ENCODE assay signal across 12 cellular contexts in the genomic region with DNA sequence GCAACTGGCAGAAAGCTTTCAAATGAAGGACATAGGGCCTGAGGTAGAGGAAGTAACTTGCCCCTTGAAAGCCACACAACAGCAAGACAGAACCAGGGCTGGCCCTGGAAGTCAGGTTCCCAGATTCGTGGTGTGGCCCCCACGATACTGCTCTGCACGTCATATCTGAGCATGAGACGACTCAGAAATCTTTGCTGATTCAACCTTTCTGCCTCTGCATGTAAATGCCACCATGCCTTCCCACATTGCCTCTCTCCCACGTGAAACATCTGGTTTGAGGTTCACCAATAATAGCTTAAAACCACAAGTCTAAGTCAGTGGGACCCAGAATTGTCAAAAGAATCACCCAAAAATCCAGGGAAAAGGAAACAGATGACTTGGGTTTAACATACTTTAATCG.
A peak's percentile ranks its signal among the peaks of the same experiment; 100 is the strongest.
DNase-seq lines count a peak whose midpoint lies in the region; ATAC-seq and TF ChIP-seq lines count a peak whose summit lies in the region.
"Had no signal": no experiment of that assay in that cellular context is flagged by ENCODE, and none has a peak within 500 bp of the region (broad histone marks: within the 10 kb centered on the region; RNA-seq: fewer than 3 reads in every experiment).

No MANE protein-coding gene starts in this region.

- H4K20me1 ChIP-seq in SK-N-SH (ENCODE audit: insufficient read depth) = no peaks in the 10 kb centered on the region

- WGBS in SK-N-SH (ENCODE audit: low lambda C conversion rate) = 62% methylated on average over 6 of the region's 6 CpGs

- H3K27me3 Mint-ChIP-seq in T-cell (no peaks in the 10 kb centered on the region), progenitor cell of endocrine pancreas (peaks cover 3% of the 10 kb centered on the region)

- no peaks in the 10 kb centered on the region for H3F3A ChIP-seq in SK-N-SH (replicated peaks; ENCODE audit: insufficient read depth)

- no peak overlapping the region for H3K4me2 ChIP-seq in SK-N-SH

- CTCF ChIA-PET in T-cell (lab: Charles Lee) (no interaction called here), SK-N-SH (lab: Yijun Ruan, JAX) (no interaction called here)

- H3K4me1 Mint-ChIP-seq in T-cell (peaks cover 99 to 100% (median 100%) of the 10 kb centered on the region in 3 donors), progenitor cell of endocrine pancreas (ENCODE audit: low read depth) (no peaks in the 10 kb centered on the region)

- no peak overlapping the region for H2AFZ ChIP-seq in SK-N-SH (ENCODE audit: low read depth)

- H3K27ac ChIP-seq in SK-N-SH (ENCODE audit: low read depth in 2 of 2, low read length in 1 of 2) = no peak overlapping the region

- no peak for TF ChIP-seq CTCF in astrocyte of the spinal cord (IDR thresholded peaks at IDR 0.05; ENCODE audit: low read depth, low read length)
- no peak for TF ChIP-seq CTCF in SK-N-SH (IDR thresholded peaks at IDR 0.05)
- no peak for TF ChIP-seq CTCF in progenitor cell of endocrine pancreas (IDR thresholded peaks at IDR 0.05; ENCODE audit: unreplicated experiment)

- H3K9me2 ChIP-seq in SK-N-SH = no peaks in the 10 kb centered on the region

- no peak overlapping the region for H3K9ac ChIP-seq in SK-N-SH

- no peak for TF ChIP-seq RAD21 in SK-N-SH (IDR thresholded peaks at IDR 0.05; ENCODE audit: low read length)

- H3K79me2 ChIP-seq in SK-N-SH (ENCODE audit: insufficient read depth) = no peaks in the 10 kb centered on the region

- H3K4me1 ChIP-seq in SK-N-SH (ENCODE audit: control insufficient read depth in 1 of 2, insufficient read depth in 2 of 2, low read depth in 1 of 2, low read length in 1 of 2) = peaks cover 2 to 3% of the 10 kb centered on the region in 2 experiments; a peak in 2 of 4 replicates

- peaks cover 3% of the 10 kb centered on the region for H3K36me3 Mint-ChIP-seq in T-cell
- no peaks in the 10 kb centered on the region for H3K36me3 Mint-ChIP-seq in progenitor cell of endocrine pancreas (ENCODE audit: insufficient read depth)

- peaks cover 0 to 8% (median 0%) of the 10 kb centered on the region in 3 donors for H3K9me3 Mint-ChIP-seq in T-cell
- no peaks in the 10 kb centered on the region for H3K9me3 Mint-ChIP-seq in progenitor cell of endocrine pancreas (ENCODE audit: low read depth)

- POLR2A ChIA-PET in T-cell (lab: Charles Lee) = interaction anchor here in 1 of 2 donors (0.6 kb wide), 1 partner anchor 19 kb away, joined by 9 read pairs; no protein-coding TSS in a partner anchor
- POLR2A ChIA-PET in SK-N-SH (lab: Yijun Ruan, JAX) = no interaction called here

- H3K27ac Mint-ChIP-seq in T-cell = peak overlapping the region; percentile 94 to 97
- H3K27ac Mint-ChIP-seq in progenitor cell of endocrine pancreas = no peak overlapping the region

- no peaks in the 10 kb centered on the region for H3K9me3 ChIP-seq in SK-N-SH

- DNase-seq in SKM-1 treated with dmso at 0.1 percent for 144 hours (lab: John Stamatoyannopoulos, UW; ENCODE audit: unreplicated experiment) (peak; percentile 15), SKM-1 (lab: John Stamatoyannopoulos, UW; ENCODE audit: unreplicated experiment) (no peak), T-cell (peak in 1 of 34 experiments; percentile 14), astrocyte of the spinal cord (ENCODE audit: low read depth, low spot score) (peak; percentile 47), SK-N-SH (no peak), progenitor cell of endocrine pancreas (ENCODE audit: low spot score, unreplicated experiment) (no peak), HuH-7.5 (ENCODE audit: low spot score) (no peak)
- DNase-seq in stimulated activated CD8-positive, alpha-beta memory T cell treated with anti-CD3 and anti-CD28 coated beads, Interleukin-4, amount 100 ng/mL, for 48 hours = peak; percentile 65
- DNase-seq: H7, mammary epithelial cell, PC-3 had no signal

- H3K4me3 ChIP-seq in astrocyte of the spinal cord (ENCODE audit: low read depth, low read length) = no peak overlapping the region
- no peak overlapping the region for H3K4me3 ChIP-seq in SK-N-SH (ENCODE audit: low read depth in 2 of 2, low read length in 1 of 2)

- no peak for ATAC-seq in T-cell (replicated peaks in 1 of 4)
- ATAC-seq: esophagus mucosa, PC-3 had no signal

- no peak for TF ChIP-seq EP300 in SK-N-SH (IDR thresholded peaks at IDR 0.05; ENCODE audit: borderline replicate concordance in 1 of 2, low read depth in 1 of 2, low read length in 1 of 2)

- in situ Hi-C loops in astrocyte of the spinal cord (cut with HindIII; ENCODE audit: low sequenced_read_pairs) = no loop called here

- H3K36me3 ChIP-seq in SK-N-SH (replicated peaks in 1 of 2; ENCODE audit: control insufficient read depth in 1 of 2, insufficient read depth in 2 of 2, low read length in 1 of 2) = no peaks in the 10 kb centered on the region

- peak overlapping the region in 1 of 3 donors; percentile 65 for H3K4me3 Mint-ChIP-seq in T-cell
- no peak overlapping the region for H3K4me3 Mint-ChIP-seq in progenitor cell of endocrine pancreas (ENCODE audit: low read depth)

- no peaks in the 10 kb centered on the region for H3K27me3 ChIP-seq in SK-N-SH (ENCODE audit: insufficient read depth)

TF ChIP-seq in SK-N-SH, 30 proteins besides CTCF, POLR2A, EP300 and RAD21:
- TF ChIP-seq YY1 (IDR thresholded peaks at IDR 0.05; ENCODE audit: low read depth) (no peak), GABPA (IDR thresholded peaks at IDR 0.05; ENCODE audit: low read depth) (no peak), ELF1 (IDR thresholded peaks at IDR 0.05) (no peak), EZH2phosphoT487 (IDR thresholded peaks at IDR 0.05; ENCODE audit: borderline replicate concordance, low read depth) (no peak), MEF2A (IDR thresholded peaks at IDR 0.05; ENCODE audit: borderline replicate concordance, low read depth) (no peak), TCF12 (IDR thresholded peaks at IDR 0.05) (no peak), CHD2 (IDR thresholded peaks at IDR 0.05; ENCODE audit: low read length, partially characterized antibody) (no peak), POLR2AphosphoS5 (IDR thresholded peaks at IDR 0.05; ENCODE audit: low read depth, low read length) (no peak), NRF1 (IDR thresholded peaks at IDR 0.05; ENCODE audit: low read depth, low read length) (no peak), FOSL2 (IDR thresholded peaks at IDR 0.05; ENCODE audit: borderline replicate concordance, low read depth) (no peak), RCOR1 (IDR thresholded peaks at IDR 0.05; ENCODE audit: low read length) (no peak), TAF1 (IDR thresholded peaks at IDR 0.05; ENCODE audit: borderline replicate concordance, low read depth, low read length) (no peak), MXI1 (IDR thresholded peaks at IDR 0.05; ENCODE audit: low read depth, low read length) (no peak), GATA2 (CRISPR knock-in tag; IDR thresholded peaks at IDR 0.05) (no peak)
- TF ChIP-seq, protein P1, sequence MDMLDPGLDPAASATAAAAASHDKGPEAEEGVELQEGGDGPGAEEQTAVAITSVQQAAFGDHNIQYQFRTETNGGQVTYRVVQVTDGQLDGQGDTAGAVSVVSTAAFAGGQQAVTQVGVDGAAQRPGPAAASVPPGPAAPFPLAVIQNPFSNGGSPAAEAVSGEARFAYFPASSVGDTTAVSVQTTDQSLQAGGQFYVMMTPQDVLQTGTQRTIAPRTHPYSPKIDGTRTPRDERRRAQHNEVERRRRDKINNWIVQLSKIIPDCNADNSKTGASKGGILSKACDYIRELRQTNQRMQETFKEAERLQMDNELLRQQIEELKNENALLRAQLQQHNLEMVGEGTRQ (IDR thresholded peaks at IDR 0.05; ENCODE audit: borderline replicate concordance, low read depth, low read length) = no peak
- TF ChIP-seq, protein P2, sequence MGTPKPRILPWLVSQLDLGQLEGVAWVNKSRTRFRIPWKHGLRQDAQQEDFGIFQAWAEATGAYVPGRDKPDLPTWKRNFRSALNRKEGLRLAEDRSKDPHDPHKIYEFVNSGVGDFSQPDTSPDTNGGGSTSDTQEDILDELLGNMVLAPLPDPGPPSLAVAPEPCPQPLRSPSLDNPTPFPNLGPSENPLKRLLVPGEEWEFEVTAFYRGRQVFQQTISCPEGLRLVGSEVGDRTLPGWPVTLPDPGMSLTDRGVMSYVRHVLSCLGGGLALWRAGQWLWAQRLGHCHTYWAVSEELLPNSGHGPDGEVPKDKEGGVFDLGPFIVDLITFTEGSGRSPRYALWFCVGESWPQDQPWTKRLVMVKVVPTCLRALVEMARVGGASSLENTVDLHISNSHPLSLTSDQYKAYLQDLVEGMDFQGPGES (IDR thresholded peaks at IDR 0.05; ENCODE audit: low read depth, low read length) = no peak
- TF ChIP-seq, protein P3, sequence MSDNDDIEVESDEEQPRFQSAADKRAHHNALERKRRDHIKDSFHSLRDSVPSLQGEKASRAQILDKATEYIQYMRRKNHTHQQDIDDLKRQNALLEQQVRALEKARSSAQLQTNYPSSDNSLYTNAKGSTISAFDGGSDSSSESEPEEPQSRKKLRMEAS (IDR thresholded peaks at IDR 0.05; ENCODE audit: low read depth) = no peak
- TF ChIP-seq, protein P4, sequence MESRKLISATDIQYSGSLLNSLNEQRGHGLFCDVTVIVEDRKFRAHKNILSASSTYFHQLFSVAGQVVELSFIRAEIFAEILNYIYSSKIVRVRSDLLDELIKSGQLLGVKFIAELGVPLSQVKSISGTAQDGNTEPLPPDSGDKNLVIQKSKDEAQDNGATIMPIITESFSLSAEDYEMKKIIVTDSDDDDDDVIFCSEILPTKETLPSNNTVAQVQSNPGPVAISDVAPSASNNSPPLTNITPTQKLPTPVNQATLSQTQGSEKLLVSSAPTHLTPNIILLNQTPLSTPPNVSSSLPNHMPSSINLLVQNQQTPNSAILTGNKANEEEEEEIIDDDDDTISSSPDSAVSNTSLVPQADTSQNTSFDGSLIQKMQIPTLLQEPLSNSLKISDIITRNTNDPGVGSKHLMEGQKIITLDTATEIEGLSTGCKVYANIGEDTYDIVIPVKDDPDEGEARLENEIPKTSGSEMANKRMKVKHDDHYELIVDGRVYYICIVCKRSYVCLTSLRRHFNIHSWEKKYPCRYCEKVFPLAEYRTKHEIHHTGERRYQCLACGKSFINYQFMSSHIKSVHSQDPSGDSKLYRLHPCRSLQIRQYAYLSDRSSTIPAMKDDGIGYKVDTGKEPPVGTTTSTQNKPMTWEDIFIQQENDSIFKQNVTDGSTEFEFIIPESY (IDR thresholded peaks at IDR 0.05; ENCODE audit: borderline replicate concordance, low read depth) = no peak

Comparison
In these comparisons a context has a peak if more than half of its experiments do, and no peak if none do; other contexts are left out.
1. DNase-seq: peak in SKM-1 treated with dmso at 0.1 percent for 144 hours (single experiment), astrocyte of the spinal cord (single experiment) and stimulated activated CD8-positive, alpha-beta memory T cell treated with anti-CD3 and anti-CD28 coated beads, Interleukin-4, amount 100 ng/mL, for 48 hours (single experiment); none in SKM-1 (single experiment), SK-N-SH (single experiment), progenitor cell of endocrine pancreas (single experiment) and HuH-7.5 (single experiment).